35 cellular contexts compared by ENCODE assay signal in genomic region chr9:112475318-112475717, GRCh38.
"Had no signal": no experiment of that assay in that cellular context is flagged by ENCODE, and none has a peak within 500 bp of the region (broad histone marks: within the 10 kb centered on the region; RNA-seq: fewer than 3 reads in every experiment).

No MANE protein-coding gene starts in this region.

- DNase-seq: Karpas-422, Kasumi-1, MG63, MM.1S, MV-4-11, NCI-H1048, NCI-H1092, NCI-H1092 treated with DMSO at 0.1 percent for 48 hours, NCI-H1105 treated with DMSO at 0.1 percent for 48 hours, NCI-H1417, NCI-H1417 treated with DMSO at 0.1 percent for 48 hours, NCI-H1436, NCI-H1436 treated with DMSO at 0.1 percent for 48 hours, NCI-H146, NCI-H1694, NCI-H1694 treated with DMSO at 0.1 percent for 48 hours, NCI-H187, NCI-H187 treated with DMSO at 0.1 percent for 48 hours, NCI-H1930, NCI-H2029, NCI-H2029 treated with DMSO at 0.1 percent for 48 hours, NCI-H2081, NCI-H2081 treated with DMSO at 0.1 percent for 48 hours, NCI-H2107, NCI-H2171, NCI-H2171 treated with DMSO at 0.1 percent for 48 hours, NCI-H2227 treated with DMSO at 0.1 percent for 48 hours, NCI-H226, NCI-H345, NCI-H446, NCI-H446 treated with DMSO at 0.1 percent for 48 hours, NCI-H510A, NCI-H510A treated with DMSO at 0.1 percent for 48 hours, NCI-H524, NCI-H524 treated with DMSO at 0.1 percent for 48 hours had no signal

- H3K27me3 ChIP-seq: MG63 had no signal

- H3K4me3 ChIP-seq: MG63 had no signal
